In genomic region chr12:49983892-49984291, GRCh38 we compare ENCODE assay signal across 10 cellular contexts. TPM values are rescaled to one million over a fixed set of nuclear protein-coding genes. Genes with fewer than 3 reads are reported as not detected.
DNase-seq lines count a peak whose midpoint lies in the region; ATAC-seq and TF ChIP-seq lines count a peak whose summit lies in the region.
"Had no signal": no experiment of that assay in that cellular context is flagged by ENCODE, and none has a peak within 500 bp of the region (broad histone marks: within the 10 kb centered on the region; RNA-seq: fewer than 3 reads in every experiment).

No MANE protein-coding gene starts in this region.

- H3K4me2 ChIP-seq in smooth muscle cell: peak overlapping the region; percentile 13

- 0 to 3% methylated on average over 1 to 5 of the region's 8 CpGs for WGBS in gastroesophageal sphincter (ENCODE audit: low coverage in 1 of 2), 2 donors
- WGBS in smooth muscle cell (ENCODE audit: low lambda C conversion rate): 10% methylated on average over 8 of the region's 8 CpGs

- peaks cover 4% of the 10 kb centered on the region for H4K20me1 ChIP-seq in smooth muscle cell (ENCODE audit: low read depth)

- H3K9ac ChIP-seq in smooth muscle cell (ENCODE audit: low read depth): no peak overlapping the region

- H3K27ac ChIP-seq in gastroesophageal sphincter (peak overlapping the region in 1 of 4 donors; percentile 29), smooth muscle cell (ENCODE audit: low read depth) (peak overlapping the region; percentile 4)

- peak; percentile 63 for ATAC-seq in gastroesophageal sphincter
- no peak for ATAC-seq in HG03097 (IDR thresholded peaks at IDR 0.05; ENCODE audit: low FRiP score, unreplicated experiment)
- no peak for ATAC-seq in GM19463 (IDR thresholded peaks at IDR 0.05; ENCODE audit: unreplicated experiment)

- TF ChIP-seq POLR2A in gastroesophageal sphincter (IDR thresholded peaks at IDR 0.05): no peak

- H3K27me3 ChIP-seq in gastroesophageal sphincter: no peaks in the 10 kb centered on the region
- peaks cover 9% of the 10 kb centered on the region for H3K27me3 ChIP-seq in smooth muscle cell (ENCODE audit: low read depth)

- H3F3A ChIP-seq in smooth muscle cell (ENCODE audit: low read depth): peaks cover 16% of the 10 kb centered on the region

- H3K36me3 ChIP-seq in gastroesophageal sphincter (no peaks in the 10 kb centered on the region), smooth muscle cell (ENCODE audit: low read depth) (no peaks in the 10 kb centered on the region)

- H3K4me3 ChIP-seq in gastroesophageal sphincter (no peak overlapping the region), smooth muscle cell (no peak overlapping the region)

- H3K79me2 ChIP-seq in smooth muscle cell (ENCODE audit: low read depth): no peaks in the 10 kb centered on the region

- TF ChIP-seq EP300 in gastroesophageal sphincter (IDR thresholded peaks at IDR 0.05): no peak

- H2AFZ ChIP-seq in smooth muscle cell (ENCODE audit: low read depth): no peak overlapping the region

- H3K4me1 ChIP-seq in gastroesophageal sphincter (peaks cover 0 to 29% (median 7%) of the 10 kb centered on the region in 3 donors), smooth muscle cell (ENCODE audit: low read depth) (peaks cover 15% of the 10 kb centered on the region)

- no peak for TF ChIP-seq CTCF in gastroesophageal sphincter (IDR thresholded peaks at IDR 0.05)
- no peak for TF ChIP-seq CTCF in smooth muscle cell (IDR thresholded peaks at IDR 0.05; ENCODE audit: borderline replicate concordance, insufficient read depth, poor library complexity, severe bottlenecking)

- DNase-seq in NCI-H2029 (lab: John Stamatoyannopoulos, UW) (peak; percentile 36), NCI-H2029 treated with DMSO at 0.1 percent for 48 hours (lab: John Stamatoyannopoulos, UW) (no peak), SK-N-DZ (ENCODE audit: low spot score) (peak; percentile 71), smooth muscle cell (lab: John Stamatoyannopoulos, UW; ENCODE audit: unreplicated experiment) (no peak), NCI-H128 (lab: John Stamatoyannopoulos, UW; ENCODE audit: unreplicated experiment) (no peak)
- DNase-seq: AML-193; stimulated activated CD4-positive, alpha-beta T cell treated with anti-CD3 and anti-CD28 coated beads, Interleukin-4, amount 100 ng/mL, for 24 hours had no signal

- H3K9me3 ChIP-seq in gastroesophageal sphincter (no peaks in the 10 kb centered on the region), smooth muscle cell (replicated peaks; ENCODE audit: low read depth) (no peaks in the 10 kb centered on the region)

RNA-seq across cellular contexts. Expression of gene AQP6, which starts 11.1 kb away (rescaled TPM):
- polyA plus RNA-seq in SK-N-DZ (2014; cell fraction: cytosol; rRNA removed): 0.03 and 0.40 TPM in 2 replicates
- 0.20 TPM in 1 of 2 replicates, not detected in the other for polyA plus RNA-seq in SK-N-DZ (2014; cell fraction: nucleus; rRNA removed)
- total RNA-seq in gastroesophageal sphincter: not detected
- total RNA-seq in smooth muscle cell: not detected in 2 replicates
- polyA plus RNA-seq in smooth muscle cell: not detected in 2 replicates

RNA-seq across cellular contexts. Expression of gene AQP5, which starts 22.2 kb away (rescaled TPM):
- 1.3 and 1.8 TPM in 2 replicates for polyA plus RNA-seq in SK-N-DZ (2014; cell fraction: cytosol; rRNA removed)
- 0.33 and 0.90 TPM in 2 replicates for polyA plus RNA-seq in SK-N-DZ (2014; cell fraction: nucleus; rRNA removed)
- 1 to 10 TPM in 1 of 4 donors, not detected in 3; 7.8 TPM for total RNA-seq in gastroesophageal sphincter
- not detected in 2 replicates for total RNA-seq in smooth muscle cell
- 1.5 TPM in 1 of 2 replicates, not detected in the other for polyA plus RNA-seq in smooth muscle cell

RNA-seq across cellular contexts. Expression of gene AQP2, which starts 33.4 kb away (rescaled TPM):
- 0.14 TPM in 1 of 2 replicates, not detected in the other for polyA plus RNA-seq in SK-N-DZ (2014; cell fraction: cytosol; rRNA removed)
- not detected in 2 replicates for polyA plus RNA-seq in SK-N-DZ (2014; cell fraction: nucleus; rRNA removed)
- total RNA-seq in gastroesophageal sphincter (under 1 TPM in 1 of 4 donors, not detected in 3; 0.12 TPM), smooth muscle cell (0.13 and 0.22 TPM in 2 replicates)
- 0.14 and 0.99 TPM in 2 replicates for polyA plus RNA-seq in smooth muscle cell

RNA-seq across cellular contexts. Expression of gene RACGAP1, which starts 41.4 kb away (rescaled TPM):
- 127 and 139 TPM in 2 replicates for polyA plus RNA-seq in SK-N-DZ (2014; cell fraction: cytosol; rRNA removed)
- 96.6 and 103 TPM in 2 replicates for polyA plus RNA-seq in SK-N-DZ (2014; cell fraction: nucleus; rRNA removed)
- total RNA-seq in gastroesophageal sphincter (10 to 100 TPM; 10.5 to 23.7 (median 13.1) TPM), smooth muscle cell (18.3 and 52.3 TPM in 2 replicates)
- 11.4 and 13.7 TPM in 2 replicates for polyA plus RNA-seq in smooth muscle cell

Comparison
In these comparisons a context has a peak if more than half of its experiments do, and no peak if none do; other contexts are left out.
1. DNase-seq: peak in NCI-H2029 (single experiment) and SK-N-DZ (single experiment); none in NCI-H2029 treated with DMSO at 0.1 percent for 48 hours (single experiment), smooth muscle cell (single experiment) and NCI-H128 (single experiment).